ENCODE assay signal across 27 cellular contexts in genomic region chr10:122049076-122049475, GRCh38.
A peak's percentile ranks its signal among the peaks of the same experiment; 100 is the strongest.
DNase-seq lines count a peak whose midpoint lies in the region; ATAC-seq and TF ChIP-seq lines count a peak whose summit lies in the region.
"Had no signal": no experiment of that assay in that cellular context is flagged by ENCODE, and none has a peak within 500 bp of the region (broad histone marks: within the 10 kb centered on the region; RNA-seq: fewer than 3 reads in every experiment).

No MANE protein-coding gene starts in this region.

- H2BK12ac ChIP-seq in neuronal stem cell (ENCODE audit: low read length): no peak overlapping the region

- H3K9me3 ChIP-seq in Panc1 (ENCODE audit: control insufficient read depth, insufficient read depth, low read depth, low read length) (no peaks in the 10 kb centered on the region), esophagus muscularis mucosa (no peaks in the 10 kb centered on the region), neuronal stem cell (replicated peaks in 1 of 2; ENCODE audit: control insufficient read depth in 2 of 2, insufficient read depth in 1 of 2, low read depth in 1 of 2, low read length in 2 of 2) (peaks cover 0 to 2% of the 10 kb centered on the region in 2 donors), gastrocnemius medialis (no peaks in the 10 kb centered on the region)
- H3K9me3 ChIP-seq: Caco-2, Peyer's patch had no signal

- no TSS peak for BruUV-seq in Panc1 (replicated peaks; lab: Mats Ljungman, UMichigan)

- no peak for TF ChIP-seq EP300 in esophagus muscularis mucosa (IDR thresholded peaks at IDR 0.05)

- peaks cover 18% of the 10 kb centered on the region for H3K4me1 ChIP-seq in Panc1 (ENCODE audit: control insufficient read depth, insufficient read depth, low read length)
- H3K4me1 ChIP-seq in esophagus muscularis mucosa: peaks cover 35 to 66% (median 42%) of the 10 kb centered on the region in 4 donors
- H3K4me1 ChIP-seq in neuronal stem cell (ENCODE audit: control insufficient read depth in 2 of 2, insufficient read depth in 1 of 2, low read depth in 1 of 2, low read length in 2 of 2): peaks cover 10 to 18% of the 10 kb centered on the region in 2 donors
- peaks cover 32 to 52% of the 10 kb centered on the region in 2 donors for H3K4me1 ChIP-seq in gastrocnemius medialis

- 87% methylated on average over 7 of the region's 9 CpGs for WGBS in esophagus muscularis mucosa
- WGBS in neuronal stem cell (ENCODE audit: extremely low coverage in 2 of 2, insufficient read length in 2 of 2, insufficient replicate concordance in 1 of 2), 2 donors: no CpG with 5 or more reads among the region's 9 CpGs

- H3K23ac ChIP-seq in neuronal stem cell (ENCODE audit: low read depth, low read length, poor library complexity): no peak overlapping the region

- no peak overlapping the region for H2AFZ ChIP-seq in neuronal stem cell (ENCODE audit: low read length)

- CTCF ChIA-PET in Panc1 (lab: Charles Lee): interaction anchor here (0.5 kb wide), 1 partner anchor 240 kb away, joined by 3 read pairs; no protein-coding TSS in a partner anchor
- CTCF ChIA-PET in activated naive CD4-positive, alpha-beta T cell treated with anti-CD3 and anti-CD28 coated beads, Interleukin-2, amount 10 ng/mL, durations not matched to agents 7 days and 5 days (lab: Charles Lee): no interaction called here

- no peak for TF ChIP-seq CTCF in Panc1 (IDR thresholded peaks at IDR 0.05)
- no peak for TF ChIP-seq CTCF in esophagus muscularis mucosa (IDR thresholded peaks at IDR 0.05)
- TF ChIP-seq CTCF in gastrocnemius medialis (IDR thresholded peaks at IDR 0.05 in 4 of 5, conservative IDR thresholded peaks at IDR 0.05 in 1 of 5): no peak

- no peak overlapping the region for H3K18ac ChIP-seq in neuronal stem cell (ENCODE audit: low read length)

- H3K27ac ChIP-seq in Panc1 (ENCODE audit: low read length) (peak overlapping the region; percentile 30), esophagus muscularis mucosa (replicated peaks in 1 of 4) (peak overlapping the region; percentile 20 to 90 (median 71)), neuronal stem cell (replicated peaks; ENCODE audit: low read length) (no peak overlapping the region), gastrocnemius medialis (peak overlapping the region; percentile 78 to 92 (median 87))
- H3K27ac ChIP-seq: C4-2B, SK-N-MC had no signal

- peak; percentile 33; the same call in 1 of the 2 replicates for ATAC-seq in Panc1
- no peak for ATAC-seq in gastrocnemius medialis
- ATAC-seq in HG02884 (IDR thresholded peaks at IDR 0.05; ENCODE audit: unreplicated experiment): no peak
- ATAC-seq: CD8-positive, alpha-beta T cell; HepG2 had no signal

- H3K27me3 ChIP-seq in Panc1 (ENCODE audit: control insufficient read depth, insufficient read depth, low read length) (no peaks in the 10 kb centered on the region), esophagus muscularis mucosa (no peaks in the 10 kb centered on the region), neuronal stem cell (ENCODE audit: control insufficient read depth in 3 of 3, insufficient read depth in 3 of 3, low read depth in 1 of 3, low read length in 3 of 3) (no peaks in the 10 kb centered on the region), gastrocnemius medialis (no peaks in the 10 kb centered on the region)
- H3K27me3 ChIP-seq: Peyer's patch had no signal

- no peak overlapping the region for H2BK120ac ChIP-seq in neuronal stem cell (ENCODE audit: low read depth, low read length)

- H3K9me3 Mint-ChIP-seq in activated naive CD4-positive, alpha-beta T cell treated with anti-CD3 and anti-CD28 coated beads, Interleukin-2, amount 10 ng/mL, durations not matched to agents 7 days and 5 days: peaks cover 2% of the 10 kb centered on the region
- H3K9me3 Mint-ChIP-seq: CD8-positive, alpha-beta T cell had no signal

- H4K8ac ChIP-seq in neuronal stem cell (ENCODE audit: low read depth, low read length): no peak overlapping the region

- intact Hi-C loops in Panc1 (cut with micrococcal nuclease; ENCODE audit: unreplicated experiment): loop anchor here (1.0 kb wide), 1 partner anchor 46 kb away; no protein-coding TSS in a partner anchor
- intact Hi-C loops in esophagus muscularis mucosa (cut with DNase I): no loop called here
- intact Hi-C loops in gastrocnemius medialis (cut with DNase I; ENCODE audit: low total_unique reads): no loop called here

- H3K4me1 Mint-ChIP-seq in activated naive CD4-positive, alpha-beta T cell treated with anti-CD3 and anti-CD28 coated beads, Interleukin-2, amount 10 ng/mL, durations not matched to agents 7 days and 5 days: no peaks in the 10 kb centered on the region
- H3K4me1 Mint-ChIP-seq: B cell had no signal

- H2AK5ac ChIP-seq in neuronal stem cell (ENCODE audit: low read depth, low read length): peak overlapping the region; percentile 6

- POLR2A ChIA-PET in Panc1 (lab: Charles Lee): interaction anchor here (0.5 kb wide), 1 partner anchor 18 kb away, joined by 9 read pairs; no protein-coding TSS in a partner anchor

- H3K9ac ChIP-seq in neuronal stem cell (ENCODE audit: low read depth, low read length, poor library complexity): no peak overlapping the region

- H3K36me3 ChIP-seq in Panc1 (ENCODE audit: control insufficient read depth, insufficient read depth, low read length) (no peaks in the 10 kb centered on the region), esophagus muscularis mucosa (peaks cover 0 to 8% (median 0%) of the 10 kb centered on the region in 4 donors), neuronal stem cell (replicated peaks in 1 of 2; ENCODE audit: control insufficient read depth in 2 of 2, insufficient read depth in 2 of 2, low read length in 2 of 2) (no peaks in the 10 kb centered on the region), gastrocnemius medialis (no peaks in the 10 kb centered on the region)
- H3K36me3 ChIP-seq: Peyer's patch had no signal

- H2BK15ac ChIP-seq in neuronal stem cell (ENCODE audit: low read length): no peak overlapping the region

- no peak overlapping the region for H3K14ac ChIP-seq in neuronal stem cell (ENCODE audit: low read length)

- no peak overlapping the region for H2BK5ac ChIP-seq in neuronal stem cell (ENCODE audit: low read length)

- H3K36me3 Mint-ChIP-seq in activated naive CD4-positive, alpha-beta T cell treated with anti-CD3 and anti-CD28 coated beads, Interleukin-2, amount 10 ng/mL, durations not matched to agents 7 days and 5 days: no peaks in the 10 kb centered on the region
- H3K36me3 Mint-ChIP-seq: CD8-positive, alpha-beta T cell had no signal

- no peak for DNase-seq in Panc1 (ENCODE audit: low read depth, low spot score)
- no peak for DNase-seq in esophagus muscularis mucosa (ENCODE audit: extremely low spot score)
- DNase-seq in neuronal stem cell (ENCODE audit: low spot score): no peak
- peak in 1 of 2 donors; percentile 11 for DNase-seq in gastrocnemius medialis
- DNase-seq in NOMO-1 (lab: John Stamatoyannopoulos, UW; ENCODE audit: unreplicated experiment in 2 of 2): no peak
- DNase-seq in activated naive CD4-positive, alpha-beta T cell treated with anti-CD3 and anti-CD28 coated beads, Interleukin-2, amount 10 ng/mL, durations not matched to agents 7 days and 5 days: no peak
- DNase-seq: Caco-2; CD8-positive, alpha-beta T cell; DMS153; DND-41; H9; Karpas-422; NCI-H1092; NCI-H1417 treated with DMSO at 0.1 percent for 48 hours; NCI-H187; NCI-H2081 treated with DMSO at 0.1 percent for 48 hours; NCI-H2171; NCI-H226; NCI-H510A; NCI-H69; Peyer's patch; SIG-M5 had no signal

- no peaks in the 10 kb centered on the region for H3K79me1 ChIP-seq in neuronal stem cell (ENCODE audit: low read depth, low read length)

- H3K4ac ChIP-seq in neuronal stem cell (ENCODE audit: low read length): no peak overlapping the region

- no peak overlapping the region for H3K27ac Mint-ChIP-seq in activated naive CD4-positive, alpha-beta T cell treated with anti-CD3 and anti-CD28 coated beads, Interleukin-2, amount 10 ng/mL, durations not matched to agents 7 days and 5 days
- H3K27ac Mint-ChIP-seq: B cell; CD8-positive, alpha-beta T cell had no signal

- H4K91ac ChIP-seq in neuronal stem cell (ENCODE audit: low read depth, low read length, poor library complexity): no peak overlapping the region

- no peak overlapping the region for H3K4me3 Mint-ChIP-seq in activated naive CD4-positive, alpha-beta T cell treated with anti-CD3 and anti-CD28 coated beads, Interleukin-2, amount 10 ng/mL, durations not matched to agents 7 days and 5 days
- H3K4me3 Mint-ChIP-seq: B cell; CD8-positive, alpha-beta T cell; H9 had no signal

- no peak for TF ChIP-seq POLR2A in esophagus muscularis mucosa (IDR thresholded peaks at IDR 0.05; ENCODE audit: low read depth)
- TF ChIP-seq POLR2A in gastrocnemius medialis (IDR thresholded peaks at IDR 0.05): no peak

- no peak overlapping the region for H3K4me3 ChIP-seq in Panc1 (ENCODE audit: low read depth in 2 of 2, low read length in 2 of 2)
- H3K4me3 ChIP-seq in esophagus muscularis mucosa: no peak overlapping the region
- H3K4me3 ChIP-seq in neuronal stem cell (ENCODE audit: low read length in 2 of 2): no peak overlapping the region
- H3K4me3 ChIP-seq in gastrocnemius medialis: no peak overlapping the region
- H3K4me3 ChIP-seq: Peyer's patch, SK-N-MC had no signal

- in situ Hi-C loops in Panc1 (cut with HindIII; ENCODE audit: low pct_unique_long_range_greater_than_20kb, low sequenced_read_pairs): no loop called here
- in situ Hi-C loops in gastrocnemius medialis (cut with MboI; ENCODE audit: low sequenced_read_pairs in 4 of 4): loop anchor here in 1 of 4 donors (10.0 kb wide), 1 partner anchor 54 kb away; no protein-coding TSS in a partner anchor

- peaks cover 9% of the 10 kb centered on the region for H3K27me3 Mint-ChIP-seq in activated naive CD4-positive, alpha-beta T cell treated with anti-CD3 and anti-CD28 coated beads, Interleukin-2, amount 10 ng/mL, durations not matched to agents 7 days and 5 days

- no peak overlapping the region for H3K4me2 ChIP-seq in neuronal stem cell (ENCODE audit: insufficient read depth, low read length, poor library complexity, severe bottlenecking)
